8 cellular contexts compared by ENCODE assay signal in the genomic region with DNA sequence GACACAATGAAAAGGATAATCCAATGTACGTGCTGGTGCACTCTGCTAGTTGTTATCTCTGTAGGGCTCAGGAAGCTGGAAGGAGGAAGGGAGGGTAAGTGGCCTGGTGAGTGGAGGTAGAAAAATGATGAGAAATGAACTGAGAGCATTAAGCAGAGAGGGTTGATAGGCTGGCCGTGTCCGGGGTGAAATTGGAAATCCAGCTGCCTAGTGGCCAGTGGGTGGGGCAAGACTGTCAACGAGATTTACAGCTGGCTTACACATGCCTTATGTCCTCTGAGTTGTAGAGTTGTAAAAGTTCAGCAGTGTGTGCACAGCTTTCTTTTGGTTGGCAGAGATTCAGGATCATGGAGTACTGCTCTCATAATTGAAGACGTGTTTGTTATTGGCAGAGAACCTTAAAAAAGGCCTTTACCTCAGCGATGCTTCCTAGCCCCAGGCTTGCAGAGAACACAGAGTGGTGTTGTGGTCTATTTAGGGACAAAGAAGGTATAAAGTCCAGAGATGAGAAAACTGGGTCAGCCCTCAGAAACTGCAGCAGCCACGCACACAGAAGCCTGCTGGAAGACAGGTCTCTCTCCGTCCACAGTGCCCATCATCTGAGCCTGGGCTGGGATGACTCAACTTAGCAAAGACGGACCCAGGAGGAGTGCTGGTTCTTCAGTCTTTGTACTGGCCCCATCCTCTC.
DNase-seq lines count a peak whose midpoint lies in the region; ATAC-seq and TF ChIP-seq lines count a peak whose summit lies in the region.

No MANE protein-coding gene starts in this region.

- no peak for ATAC-seq in HG03139 (IDR thresholded peaks at IDR 0.05; ENCODE audit: unreplicated experiment)
- ATAC-seq in foreskin keratinocyte = no peak

- intact Hi-C loops in dorsolateral prefrontal cortex (cut with DNase I) = no loop called here

- peak overlapping the region in 36 of 59 donors; percentile 1 to 75 (median 50) for H3K27ac ChIP-seq in dorsolateral prefrontal cortex
- no peak overlapping the region for H3K27ac ChIP-seq in foreskin keratinocyte

- TF ChIP-seq CTCF in AG04449 (IDR thresholded peaks at IDR 0.05; ENCODE audit: insufficient read depth, low read length, missing control alignments) (no peak), dorsolateral prefrontal cortex (IDR thresholded peaks at IDR 0.05 in 54 of 56, conservative IDR thresholded peaks at IDR 0.05 in 2 of 56; ENCODE audit: low read depth in 1 of 56, partially characterized antibody in 56 of 56) (no peak), foreskin keratinocyte (conservative IDR thresholded peaks at IDR 0.05) (no peak), GM10266 (IDR thresholded peaks at IDR 0.05; ENCODE audit: control insufficient read depth, insufficient read depth, low read depth, missing control alignments) (no peak)

- peak; percentile 80 for DNase-seq in AG04449 (ENCODE audit: low read depth, low spot score)
- DNase-seq in NCI-H2081 treated with DMSO at 0.1 percent for 48 hours (lab: John Stamatoyannopoulos, UW) = peak; percentile 96
- DNase-seq in dorsolateral prefrontal cortex = peak in 3 of 10 donors; percentile 26 to 59 (median 37)
- DNase-seq in myocyte (ENCODE audit: low read depth) = peak; percentile 77
- no peak for DNase-seq in foreskin keratinocyte
- DNase-seq in GM10266 (ENCODE audit: extremely low spot score) = no peak
- no peak for DNase-seq in GM19238 (ENCODE audit: insufficient read length, low spot score)

- H3K27me3 ChIP-seq in dorsolateral prefrontal cortex (peaks cover 0 to 4% (median 0%) of the 10 kb centered on the region in 45 donors), foreskin keratinocyte (no peaks in the 10 kb centered on the region)

- CTCF ChIA-PET in AG04449 (lab: Yijun Ruan, JAX) = no interaction called here

- POLR2A ChIA-PET in AG04449 (lab: Yijun Ruan, JAX) = no interaction called here

- no peak overlapping the region for H3K4me3 ChIP-seq in AG04449 (ENCODE audit: low read depth, low read length)
- H3K4me3 ChIP-seq in dorsolateral prefrontal cortex = no peak overlapping the region

- H3K4me1 ChIP-seq in foreskin keratinocyte = peaks cover 22% of the 10 kb centered on the region

Comparison
In these comparisons a context has a peak if more than half of its experiments do, and no peak if none do; other contexts are left out.
1. DNase-seq: peak in AG04449 (single experiment), NCI-H2081 treated with DMSO at 0.1 percent for 48 hours (single experiment) and myocyte (single experiment); none in foreskin keratinocyte (0 of 2), GM10266 (single experiment) and GM19238 (single experiment).